ENCODE assay signal across 29 cellular contexts in genomic region chr16:54490089-54490488, GRCh38.
"Had no signal": no experiment of that assay in that cellular context is flagged by ENCODE, and none has a peak within 500 bp of the region (broad histone marks: within the 10 kb centered on the region; RNA-seq: fewer than 3 reads in every experiment).

No MANE protein-coding gene starts in this region.

- ATAC-seq: activated naive CD4-positive, alpha-beta T cell treated with anti-CD3 and anti-CD28 coated beads, Interleukin-2, amount 50 U/mL, for 72 hours; activated T-cell treated with anti-CD3 and anti-CD28 coated beads, Interleukin-2, amount 50 U/mL, for 72 hours; gastroesophageal sphincter; T-helper 17 cell; WTC11 had no signal

- H3K4me1 ChIP-seq: breast epithelium, colonic mucosa, esophagus squamous epithelium, gastroesophageal sphincter had no signal

- H3K36me3 ChIP-seq: ascending aorta, breast epithelium, cardiac muscle cell, colonic mucosa, esophagus squamous epithelium, gastroesophageal sphincter had no signal

- H3K27ac ChIP-seq: ascending aorta, breast epithelium, cardiac muscle cell, colonic mucosa, epithelial cell of prostate, esophagus squamous epithelium, gastroesophageal sphincter had no signal

- H3K4me3 ChIP-seq: ascending aorta, breast epithelium, cardiac muscle cell, colonic mucosa, esophagus squamous epithelium, gastroesophageal sphincter had no signal

- FAIRE-seq: endometrium, endothelial cell of umbilical vein had no signal

- H3K27me3 ChIP-seq: ascending aorta, breast epithelium, cardiac muscle cell, colonic mucosa had no signal

- H3K9me3 ChIP-seq: ascending aorta, breast epithelium, colonic mucosa, esophagus squamous epithelium, gastroesophageal sphincter had no signal

- DNase-seq: activated CD4-positive, alpha-beta memory T cell treated with anti-CD3 and anti-CD28 coated beads, Interleukin-2, amount 10 ng/mL, durations not matched to agents 7 days and 5 days; activated CD4-positive, alpha-beta T cell treated with anti-CD3 and anti-CD28 coated beads for 1 hour; activated CD4-positive, alpha-beta T cell treated with anti-CD3 and anti-CD28 coated beads for 4 hours; activated CD4-positive, alpha-beta T cell treated with anti-CD3 and anti-CD28 coated beads, Interleukin-2, amount 10 ng/mL, durations not matched to agents 7 days and 5 days; activated CD4-positive, alpha-beta T cell treated with anti-CD3 and anti-CD28 coated beads, Interleukin-2, amount 50 U/mL, for 4 hours; activated CD8-positive, alpha-beta memory T cell treated with anti-CD3 and anti-CD28 coated beads, Interleukin-2, amount 50 U/mL, for 48 hours; activated gamma-delta T cell; activated naive CD4-positive, alpha-beta T cell; activated naive CD4-positive, alpha-beta T cell treated with anti-CD3 and anti-CD28 coated beads, Interleukin-2, amount 10 ng/mL, durations not matched to agents 7 days and 5 days; activated naive CD8-positive, alpha-beta T cell treated with anti-CD3 and anti-CD28 coated beads, Interleukin-2, amount 10 ng/mL, durations not matched to agents 7 days and 5 days; activated T-cell treated with anti-CD3 and anti-CD28 coated beads for 4 hours; activated T-cell treated with anti-CD3 and anti-CD28 coated beads, Interleukin-2, amount 50 U/mL, for 24 hours; activated T-cell treated with anti-CD3 and anti-CD28 coated beads, Interleukin-2, amount 50 U/mL, for 72 hours; central memory CD4-positive, alpha-beta T cell; cerebellar nuclear complex; effector CD8-positive, alpha-beta T cell; esophagus squamous epithelium; foreskin melanocyte; T-helper 17 cell had no signal
